In the genomic region with DNA sequence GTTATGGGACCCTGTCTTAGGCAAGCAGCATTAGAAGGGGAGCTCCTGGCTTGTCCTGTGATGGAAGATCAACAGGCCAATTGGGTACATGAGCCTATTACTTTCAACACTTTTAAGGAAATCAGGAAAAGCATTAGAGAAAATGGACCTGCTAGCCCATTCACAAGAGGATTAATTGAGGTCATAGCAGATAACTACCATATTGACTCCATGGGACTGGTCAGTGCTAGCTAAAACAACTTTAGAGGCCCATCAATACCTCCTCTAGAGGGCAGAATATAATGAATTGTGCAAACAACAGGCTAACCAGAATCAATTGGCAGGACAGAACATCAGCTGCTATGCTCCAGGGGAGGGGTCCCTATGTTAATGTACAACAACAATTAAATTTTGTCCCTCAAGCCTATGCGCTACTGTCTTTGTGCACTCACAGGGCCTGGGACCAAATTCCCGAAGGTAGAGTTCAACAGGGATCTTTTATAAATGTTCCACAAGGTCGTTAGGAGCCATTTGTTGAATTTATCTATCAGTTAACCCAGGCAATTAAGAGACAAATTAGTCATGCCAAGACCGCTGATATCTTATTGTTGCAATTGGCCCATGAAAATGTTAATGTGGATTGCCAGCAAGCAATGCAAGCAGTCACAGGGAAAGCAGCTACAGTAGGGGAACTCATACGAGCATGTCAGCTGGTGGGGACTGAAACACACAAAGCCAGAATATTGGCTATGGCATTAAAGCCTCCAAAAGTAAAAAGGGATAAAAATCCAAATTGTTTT, we compare ENCODE assay signal across 11 cellular contexts.
DNase-seq lines count a peak whose midpoint lies in the region; ATAC-seq and TF ChIP-seq lines count a peak whose summit lies in the region.
"Had no signal": no experiment of that assay in that cellular context is flagged by ENCODE, and none has a peak within 500 bp of the region (broad histone marks: within the 10 kb centered on the region; RNA-seq: fewer than 3 reads in every experiment).

No MANE protein-coding gene starts in this region.

- no peak for TF ChIP-seq RAD21 in SK-N-SH (IDR thresholded peaks at IDR 0.05; ENCODE audit: low read length)

- H3K4me1 ChIP-seq in GM23338 (ENCODE audit: insufficient read depth) (peaks cover 11% of the 10 kb centered on the region; the same call in 1 of the 2 replicates), SK-N-SH (ENCODE audit: control insufficient read depth in 1 of 2, insufficient read depth in 2 of 2, low read depth in 1 of 2, low read length in 1 of 2) (peaks cover 0 to 15% of the 10 kb centered on the region in 2 experiments; a peak in 2 of 4 replicates), aorta (ENCODE audit: control insufficient read depth in 1 of 2, insufficient read depth in 2 of 2, low read length in 2 of 2) (no peaks in the 10 kb centered on the region)

- CTCF ChIA-PET in BJ (lab: Yijun Ruan, JAX) (interaction anchor here (1.1 to 2.0 kb wide), 5 partner anchors 8 to 34 kb away, joined by 3 to 8 read pairs (median 4); a partner anchor contains a TSS), SK-N-SH (lab: Yijun Ruan, JAX) (interaction anchor here (1.0 to 2.3 kb wide), 4 partner anchors 9 to 65 kb away, joined by 3 to 13 read pairs (median 6); a partner anchor contains a TSS)

- TF ChIP-seq CTCF in BJ (IDR thresholded peaks at IDR 0.05; ENCODE audit: insufficient read depth, low read depth, low read length) (0 out of 2 replicates have a peak, but pooled peaks have one; percentile 5), GM23338 (conservative IDR thresholded peaks at IDR 0.05; ENCODE audit: low read depth in 2 of 2) (peak; percentile 44 to 52), SK-N-SH (IDR thresholded peaks at IDR 0.05) (peak; percentile 44), fibroblast of the aortic adventitia (IDR thresholded peaks at IDR 0.05; ENCODE audit: insufficient read depth, low read length) (peak; percentile 3)

- H3K27ac Mint-ChIP-seq in GM23338: no peak overlapping the region
- H3K27ac Mint-ChIP-seq in T-helper 2 cell treated with Interferon-gamma antibody and Interleukin-4, amounts not matched to agents 5 μg/mL and 100 μg/mL, for 36 hours: no peak overlapping the region
- H3K27ac Mint-ChIP-seq: activated naive CD8-positive, alpha-beta T cell treated with anti-CD3 and anti-CD28 coated beads, Interleukin-2, amount 10 ng/mL, durations not matched to agents 7 days and 5 days had no signal

- intact Hi-C loops in aorta (cut with DNase I): no loop called here

- no peak overlapping the region for H3K4me3 Mint-ChIP-seq in GM23338
- H3K4me3 Mint-ChIP-seq in T-helper 2 cell treated with Interferon-gamma antibody and Interleukin-4, amounts not matched to agents 5 μg/mL and 100 μg/mL, for 36 hours: no peak overlapping the region
- H3K4me3 Mint-ChIP-seq: activated naive CD8-positive, alpha-beta T cell treated with anti-CD3 and anti-CD28 coated beads, Interleukin-2, amount 10 ng/mL, durations not matched to agents 7 days and 5 days had no signal

- H3K27me3 ChIP-seq in BJ (ENCODE audit: control insufficient read depth, insufficient read depth, low read length) (no peaks in the 10 kb centered on the region), GM23338 (ENCODE audit: insufficient read depth) (no peaks in the 10 kb centered on the region), SK-N-SH (ENCODE audit: insufficient read depth) (no peaks in the 10 kb centered on the region), aorta (ENCODE audit: control insufficient read depth in 1 of 2, insufficient read depth in 2 of 2, low read length in 1 of 2) (no peaks in the 10 kb centered on the region)

- POLR2A ChIA-PET in BJ (lab: Charles Lee) (no interaction called here), SK-N-SH (lab: Yijun Ruan, JAX) (interaction anchor here (1.2 to 2.1 kb wide), 6 partner anchors 8 to 70 kb away, joined by 3 to 19 read pairs (median 4); a partner anchor contains a TSS)

- H3K27ac ChIP-seq in GM23338 (ENCODE audit: low read depth): no peak overlapping the region
- H3K27ac ChIP-seq in SK-N-SH (ENCODE audit: low read depth in 2 of 2, low read length in 1 of 2): no peak overlapping the region; a peak in 1 of 4 replicates
- no peak overlapping the region for H3K27ac ChIP-seq in aorta (ENCODE audit: low read depth in 1 of 2, low read length in 2 of 2)

- H3K9me2 ChIP-seq in GM23338 (ENCODE audit: insufficient read depth) (no peaks in the 10 kb centered on the region), SK-N-SH (no peaks in the 10 kb centered on the region)

- WGBS in SK-N-SH (ENCODE audit: low lambda C conversion rate): 90% methylated on average over 5 of the region's 5 CpGs
- WGBS in aorta, 2 donors: 75 to 80% methylated on average over 5 of the region's 5 CpGs

- no peaks in the 10 kb centered on the region for H3K9me3 Mint-ChIP-seq in GM23338
- H3K9me3 Mint-ChIP-seq in T-helper 2 cell treated with Interferon-gamma antibody and Interleukin-4, amounts not matched to agents 5 μg/mL and 100 μg/mL, for 36 hours: no peaks in the 10 kb centered on the region
- H3K9me3 Mint-ChIP-seq: activated naive CD8-positive, alpha-beta T cell treated with anti-CD3 and anti-CD28 coated beads, Interleukin-2, amount 10 ng/mL, durations not matched to agents 7 days and 5 days had no signal

- peaks cover 2% of the 10 kb centered on the region for H3K27me3 Mint-ChIP-seq in GM23338 (ENCODE audit: insufficient read depth, low read depth, poor library complexity)
- H3K27me3 Mint-ChIP-seq in T-helper 2 cell treated with Interferon-gamma antibody and Interleukin-4, amounts not matched to agents 5 μg/mL and 100 μg/mL, for 36 hours (ENCODE audit: low read depth): no peaks in the 10 kb centered on the region

- H3K36me3 ChIP-seq in BJ (ENCODE audit: control insufficient read depth, insufficient read depth, low read length) (no peaks in the 10 kb centered on the region), GM23338 (ENCODE audit: insufficient read depth) (no peaks in the 10 kb centered on the region), SK-N-SH (replicated peaks in 1 of 2; ENCODE audit: control insufficient read depth in 1 of 2, insufficient read depth in 2 of 2, low read length in 1 of 2) (peaks cover 0 to 4% of the 10 kb centered on the region in 2 experiments), aorta (ENCODE audit: control insufficient read depth in 1 of 2, insufficient read depth in 2 of 2, low read length in 1 of 2) (no peaks in the 10 kb centered on the region)

- no peak for TF ChIP-seq EP300 in SK-N-SH (IDR thresholded peaks at IDR 0.05; ENCODE audit: borderline replicate concordance in 1 of 2, low read depth in 1 of 2, low read length in 1 of 2)

- H3F3A ChIP-seq in GM23338 (replicated peaks; ENCODE audit: low read depth) (no peaks in the 10 kb centered on the region), SK-N-SH (replicated peaks; ENCODE audit: insufficient read depth) (peaks cover 2% of the 10 kb centered on the region)

- peaks cover under 1% of the 10 kb centered on the region for H3K36me3 Mint-ChIP-seq in GM23338 (ENCODE audit: low read depth)
- H3K36me3 Mint-ChIP-seq in T-helper 2 cell treated with Interferon-gamma antibody and Interleukin-4, amounts not matched to agents 5 μg/mL and 100 μg/mL, for 36 hours (ENCODE audit: low read depth): no peaks in the 10 kb centered on the region

- H3K4me1 Mint-ChIP-seq in GM23338: peaks cover 38% of the 10 kb centered on the region
- peaks cover 9% of the 10 kb centered on the region for H3K4me1 Mint-ChIP-seq in T-helper 2 cell treated with Interferon-gamma antibody and Interleukin-4, amounts not matched to agents 5 μg/mL and 100 μg/mL, for 36 hours (ENCODE audit: low read depth)

- DNase-seq in BJ (ENCODE audit: low read depth) (no peak), GM23338 (ENCODE audit: low spot score) (peak; percentile 57), SK-N-SH (no peak), fibroblast of the aortic adventitia (ENCODE audit: low read depth) (no peak), aorta (no peak), NCI-H1417 treated with DMSO at 0.1 percent for 48 hours (lab: John Stamatoyannopoulos, UW) (no peak)
- DNase-seq in T-helper 2 cell treated with Interferon-gamma antibody and Interleukin-4, amounts not matched to agents 5 μg/mL and 100 μg/mL, for 36 hours (ENCODE audit: low spot score): no peak
- no peak for DNase-seq in stimulated activated CD4-positive, alpha-beta T cell treated with anti-CD3 and anti-CD28 coated beads, Interleukin-15, amount 100 ng/mL, for 24 hours
- DNase-seq: activated naive CD8-positive, alpha-beta T cell treated with anti-CD3 and anti-CD28 coated beads, Interleukin-2, amount 10 ng/mL, durations not matched to agents 7 days and 5 days; NCI-H1092 treated with DMSO at 0.1 percent for 48 hours; T1000 had no signal

- no peak overlapping the region for H3K9ac ChIP-seq in SK-N-SH

- H3K79me2 ChIP-seq in GM23338 (replicated peaks; ENCODE audit: insufficient read depth): peaks cover 4% of the 10 kb centered on the region; the same call in 1 of the 2 replicates
- H3K79me2 ChIP-seq in SK-N-SH (ENCODE audit: insufficient read depth): peaks cover 8% of the 10 kb centered on the region

- H4K20me1 ChIP-seq in GM23338 (replicated peaks; ENCODE audit: insufficient read depth) (no peaks in the 10 kb centered on the region; the same call in 1 of the 2 replicates), SK-N-SH (ENCODE audit: insufficient read depth) (no peaks in the 10 kb centered on the region)

- no peak overlapping the region for H3K4me3 ChIP-seq in BJ (ENCODE audit: low read depth, low read length)
- no peak overlapping the region for H3K4me3 ChIP-seq in GM23338
- no peak overlapping the region for H3K4me3 ChIP-seq in SK-N-SH (ENCODE audit: low read depth in 2 of 2, low read length in 1 of 2)
- no peak overlapping the region for H3K4me3 ChIP-seq in fibroblast of the aortic adventitia (ENCODE audit: low read depth, low read length)
- no peak overlapping the region for H3K4me3 ChIP-seq in aorta (ENCODE audit: low read length in 2 of 2)

- H3K9me3 ChIP-seq in SK-N-SH (no peaks in the 10 kb centered on the region), aorta (ENCODE audit: control insufficient read depth, low read length) (no peaks in the 10 kb centered on the region)

- H2AFZ ChIP-seq in GM23338 (no peak overlapping the region), SK-N-SH (ENCODE audit: low read depth) (no peak overlapping the region)

- H3K4me2 ChIP-seq in GM23338 (0 out of 2 replicates have a peak overlapping the region, but pooled peaks have one; percentile 10), SK-N-SH (no peak overlapping the region)

- ATAC-seq in GM23338 (peak; percentile 60), aorta (ENCODE audit: low FRiP score) (no peak)

TF ChIP-seq in GM23338, 12 proteins besides CTCF, POLR2A, EP300 and RAD21 (continues in another document):
- TF ChIP-seq STAT1 (IDR thresholded peaks at IDR 0.05; ENCODE audit: unreplicated experiment): no peak

TF ChIP-seq in SK-N-SH, 30 proteins besides CTCF, POLR2A, EP300 and RAD21 (continues in another document):
- TF ChIP-seq MEF2A (IDR thresholded peaks at IDR 0.05; ENCODE audit: borderline replicate concordance, low read depth): no peak
- no peak for TF ChIP-seq EZH2phosphoT487 (IDR thresholded peaks at IDR 0.05; ENCODE audit: borderline replicate concordance, low read depth)
- no peak for TF ChIP-seq NRF1 (IDR thresholded peaks at IDR 0.05; ENCODE audit: low read depth, low read length)
- TF ChIP-seq GABPA (IDR thresholded peaks at IDR 0.05; ENCODE audit: low read depth): no peak
- no peak for TF ChIP-seq TAF1 (IDR thresholded peaks at IDR 0.05; ENCODE audit: borderline replicate concordance, low read depth, low read length)
- no peak for TF ChIP-seq CHD2 (IDR thresholded peaks at IDR 0.05; ENCODE audit: low read length, partially characterized antibody)
